In genomic region chr1:232894436-232894835, GRCh38 we compare ENCODE assay signal across 24 cellular contexts.
"Had no signal": no experiment of that assay in that cellular context is flagged by ENCODE, and none has a peak within 500 bp of the region (broad histone marks: within the 10 kb centered on the region; RNA-seq: fewer than 3 reads in every experiment).

No MANE protein-coding gene starts in this region.

- H3K27me3 ChIP-seq: cardiac muscle cell, Peyer's patch, SJCRH30 had no signal

- H3K4me3 Mint-ChIP-seq: activated CD4-positive, alpha-beta memory T cell treated with anti-CD3 and anti-CD28 coated beads for 36 hours; activated CD4-positive, alpha-beta T cell treated with anti-CD3 and anti-CD28 coated beads, Interleukin-2, amount 10 ng/mL, durations not matched to agents 7 days and 5 days; activated naive CD4-positive, alpha-beta T cell treated with anti-CD3 and anti-CD28 coated beads for 36 hours; activated naive CD8-positive, alpha-beta T cell; activated T-cell treated with anti-CD3 and anti-CD28 coated beads, Interleukin-2, amount 50 U/mL, for 4 hours; brain; T-helper 17 cell had no signal

- H3K27ac Mint-ChIP-seq: activated CD4-positive, alpha-beta memory T cell treated with anti-CD3 and anti-CD28 coated beads for 36 hours; activated CD4-positive, alpha-beta T cell treated with anti-CD3 and anti-CD28 coated beads, Interleukin-2, amount 10 ng/mL, durations not matched to agents 7 days and 5 days; activated naive CD4-positive, alpha-beta T cell treated with anti-CD3 and anti-CD28 coated beads for 36 hours; brain; T-helper 17 cell had no signal

- H3K27me3 Mint-ChIP-seq: activated CD4-positive, alpha-beta memory T cell treated with anti-CD3 and anti-CD28 coated beads for 36 hours; activated CD4-positive, alpha-beta T cell treated with anti-CD3 and anti-CD28 coated beads, Interleukin-2, amount 10 ng/mL, durations not matched to agents 7 days and 5 days; activated naive CD8-positive, alpha-beta T cell had no signal

- H3K9me3 ChIP-seq: Peyer's patch, SJCRH30 had no signal

- H3K36me3 ChIP-seq: cardiac muscle cell, Peyer's patch, SJCRH30 had no signal

- H3K9me3 Mint-ChIP-seq: activated T-cell treated with anti-CD3 and anti-CD28 coated beads, Interleukin-2, amount 50 U/mL, for 4 hours had no signal

- H3K27ac ChIP-seq: cardiac muscle cell, Peyer's patch, RWPE1, SJCRH30, VCaP had no signal

- ATAC-seq: activated T-cell treated with anti-CD3 and anti-CD28 coated beads, Interleukin-2, amount 50 U/mL, for 4 hours; T-helper 17 cell had no signal

- H3K36me3 Mint-ChIP-seq: activated CD4-positive, alpha-beta memory T cell treated with anti-CD3 and anti-CD28 coated beads for 36 hours; activated naive CD8-positive, alpha-beta T cell; brain had no signal

- DNase-seq: activated CD4-positive, alpha-beta memory T cell treated with anti-CD3 and anti-CD28 coated beads for 36 hours; activated CD4-positive, alpha-beta T cell treated with anti-CD3 and anti-CD28 coated beads, Interleukin-2, amount 10 ng/mL, durations not matched to agents 7 days and 5 days; activated CD4-positive, CD25-positive, alpha-beta regulatory T cell; activated CD8-positive, alpha-beta memory T cell treated with anti-CD3 and anti-CD28 coated beads for 24 hours; activated effector memory CD4-positive, alpha-beta T cell treated with anti-CD3 and anti-CD28 coated beads, Interleukin-2, amount 50 U/mL, for 16 hours; activated naive CD4-positive, alpha-beta T cell treated with anti-CD3 and anti-CD28 coated beads for 36 hours; activated T-cell treated with anti-CD3 and anti-CD28 coated beads, Interleukin-2, amount 50 U/mL, for 4 hours; amygdala; NCI-H1105 treated with DMSO at 0.1 percent for 48 hours; NCI-H1436 treated with DMSO at 0.1 percent for 48 hours; NCI-H187; NCI-H2081; NCI-H446; NCI-H524; Peyer's patch; Right ventricle myocardium superior; SJCRH30; T-helper 17 cell; T-helper 9 cell had no signal

- H3K4me3 ChIP-seq: cardiac muscle cell, Peyer's patch, SJCRH30 had no signal

- H3K4me1 ChIP-seq: Peyer's patch, SJCRH30 had no signal
